11 cellular contexts compared by ENCODE assay signal in the genomic region with DNA sequence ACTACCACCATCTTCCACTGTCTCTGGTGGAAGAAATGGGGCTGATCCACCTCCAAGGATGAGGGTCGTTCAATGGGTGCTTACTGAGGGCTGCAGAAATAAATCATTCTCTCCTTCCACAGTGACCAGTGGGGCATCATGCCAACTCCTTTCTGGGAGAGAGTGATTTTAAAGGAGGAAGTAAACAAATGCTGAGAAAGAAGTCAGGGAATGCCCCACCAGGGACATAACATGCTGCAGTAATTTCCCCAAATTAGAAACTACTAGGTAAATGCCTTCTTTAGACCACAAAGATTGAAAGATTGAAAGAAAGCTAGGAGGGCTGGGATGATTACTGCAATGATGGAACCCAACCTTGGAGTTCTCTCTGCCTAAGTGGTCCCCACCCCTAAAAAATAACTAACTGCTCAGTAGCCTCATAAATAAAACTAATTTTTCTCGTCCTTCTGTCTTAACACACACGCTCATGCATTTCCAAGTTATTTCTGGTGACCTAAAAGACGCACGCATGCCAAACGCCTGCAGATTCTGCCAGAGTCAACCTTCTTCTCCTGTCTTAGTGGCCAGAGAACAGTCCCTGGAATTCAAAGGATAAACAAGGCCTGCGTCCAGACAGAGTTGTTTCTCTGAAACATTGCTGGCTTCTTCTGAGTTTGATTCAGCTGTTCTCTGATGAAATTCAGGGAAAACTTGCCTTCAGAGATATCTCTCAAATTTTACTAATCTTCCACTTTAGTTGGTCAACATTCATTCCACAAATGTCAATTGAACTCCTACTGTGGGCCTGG.
DNase-seq lines count a peak whose midpoint lies in the region; ATAC-seq and TF ChIP-seq lines count a peak whose summit lies in the region.
"Had no signal": no experiment of that assay in that cellular context is flagged by ENCODE, and none has a peak within 500 bp of the region (broad histone marks: within the 10 kb centered on the region; RNA-seq: fewer than 3 reads in every experiment).

No MANE protein-coding gene starts in this region.

- H2AFZ ChIP-seq in Karpas-422 (ENCODE audit: low read length): no peak overlapping the region

- H3K27me3 ChIP-seq in Karpas-422 (ENCODE audit: low read length): no peaks in the 10 kb centered on the region
- H3K27me3 ChIP-seq in colonic mucosa: no peaks in the 10 kb centered on the region
- no peaks in the 10 kb centered on the region for H3K27me3 ChIP-seq in tibial nerve

- DNase-seq in Karpas-422 (no peak), colonic mucosa (peak; percentile 31), medulla oblongata (ENCODE audit: extremely low spot score) (peak; percentile 39), tibial nerve (ENCODE audit: low spot score in 2 of 2) (peak; percentile 49 to 81), NCI-H2171 (lab: John Stamatoyannopoulos, UW) (no peak), NCI-H446 treated with DMSO at 0.1 percent for 48 hours (lab: John Stamatoyannopoulos, UW) (no peak), SIG-M5 (lab: John Stamatoyannopoulos, UW) (no peak)
- DNase-seq: cortex of kidney, immature natural killer cell, NCI-H2081 treated with DMSO at 0.1 percent for 48 hours had no signal

- no peaks in the 10 kb centered on the region for H3K9me2 ChIP-seq in Karpas-422 (replicated peaks; ENCODE audit: insufficient read depth, low read length)

- H3K9ac ChIP-seq in Karpas-422 (ENCODE audit: low read length) (no peak overlapping the region), colonic mucosa (ENCODE audit: low read depth in 2 of 2, low read length in 2 of 2) (peak overlapping the region in 1 of 2 donors; percentile 29)

- no peak for ATAC-seq in HG03442 (IDR thresholded peaks at IDR 0.05; ENCODE audit: unreplicated experiment)

- H3K4me1 ChIP-seq in Karpas-422 (ENCODE audit: low read length): peaks cover 65% of the 10 kb centered on the region
- no peaks in the 10 kb centered on the region for H3K4me1 ChIP-seq in colonic mucosa
- H3K4me1 ChIP-seq in tibial nerve: peaks cover 0 to 53% (median 9%) of the 10 kb centered on the region in 4 donors

- no peak for TF ChIP-seq CTCF in colonic mucosa (IDR thresholded peaks at IDR 0.05)
- TF ChIP-seq CTCF in tibial nerve (IDR thresholded peaks at IDR 0.05): no peak

- H3K36me3 ChIP-seq in Karpas-422 (ENCODE audit: insufficient read depth, low read length) (peaks cover 26% of the 10 kb centered on the region; the same call in 1 of the 2 replicates), colonic mucosa (no peaks in the 10 kb centered on the region), tibial nerve (peaks cover 0 to 18% (median 0%) of the 10 kb centered on the region in 3 donors)

- H3K27ac ChIP-seq in Karpas-422 (ENCODE audit: low read length): peak overlapping the region; percentile 53
- peak overlapping the region; percentile 25 for H3K27ac ChIP-seq in colonic mucosa
- peak overlapping the region in 3 of 4 donors; percentile 40 to 79 (median 72) for H3K27ac ChIP-seq in tibial nerve

- no peaks in the 10 kb centered on the region for H3K9me3 ChIP-seq in Karpas-422 (ENCODE audit: low read length)
- H3K9me3 ChIP-seq in colonic mucosa: no peaks in the 10 kb centered on the region
- no peaks in the 10 kb centered on the region for H3K9me3 ChIP-seq in tibial nerve

- TF ChIP-seq POLR2A in tibial nerve (IDR thresholded peaks at IDR 0.05): no peak

- no peaks in the 10 kb centered on the region for H4K20me1 ChIP-seq in Karpas-422 (ENCODE audit: insufficient read depth, low read depth, low read length)

- no peak overlapping the region for H3K4me3 ChIP-seq in Karpas-422 (ENCODE audit: low read length)
- no peak overlapping the region for H3K4me3 ChIP-seq in colonic mucosa
- no peak overlapping the region for H3K4me3 ChIP-seq in tibial nerve

- peak; percentile 65 to 84 for TF ChIP-seq EP300 in tibial nerve (IDR thresholded peaks at IDR 0.05)

- intact Hi-C loops in colonic mucosa (cut with DNase I): no loop called here

- peaks cover 5% of the 10 kb centered on the region; the same call in 1 of the 2 replicates for H3K79me2 ChIP-seq in Karpas-422 (ENCODE audit: low read length)

- WGBS in tibial nerve, 2 donors: 36 to 42% methylated on average over 7 of the region's 7 CpGs

- H3K4me2 ChIP-seq in Karpas-422 (ENCODE audit: low read depth, low read length, poor library complexity, severe bottlenecking): no peak overlapping the region

Comparison
In these comparisons a context has a peak if more than half of its experiments do, and no peak if none do; other contexts are left out.
1. DNase-seq: peak in colonic mucosa (single experiment), medulla oblongata (single experiment) and tibial nerve (2 of 2); none in Karpas-422 (single experiment), NCI-H2171 (single experiment), NCI-H446 treated with DMSO at 0.1 percent for 48 hours (single experiment) and SIG-M5 (single experiment).
2. Peak in every context shown above with its lines, with median percentiles within 50 percentile points of each other: H3K27ac ChIP-seq.